ENCODE assay signal across 8 cellular contexts in the genomic region with DNA sequence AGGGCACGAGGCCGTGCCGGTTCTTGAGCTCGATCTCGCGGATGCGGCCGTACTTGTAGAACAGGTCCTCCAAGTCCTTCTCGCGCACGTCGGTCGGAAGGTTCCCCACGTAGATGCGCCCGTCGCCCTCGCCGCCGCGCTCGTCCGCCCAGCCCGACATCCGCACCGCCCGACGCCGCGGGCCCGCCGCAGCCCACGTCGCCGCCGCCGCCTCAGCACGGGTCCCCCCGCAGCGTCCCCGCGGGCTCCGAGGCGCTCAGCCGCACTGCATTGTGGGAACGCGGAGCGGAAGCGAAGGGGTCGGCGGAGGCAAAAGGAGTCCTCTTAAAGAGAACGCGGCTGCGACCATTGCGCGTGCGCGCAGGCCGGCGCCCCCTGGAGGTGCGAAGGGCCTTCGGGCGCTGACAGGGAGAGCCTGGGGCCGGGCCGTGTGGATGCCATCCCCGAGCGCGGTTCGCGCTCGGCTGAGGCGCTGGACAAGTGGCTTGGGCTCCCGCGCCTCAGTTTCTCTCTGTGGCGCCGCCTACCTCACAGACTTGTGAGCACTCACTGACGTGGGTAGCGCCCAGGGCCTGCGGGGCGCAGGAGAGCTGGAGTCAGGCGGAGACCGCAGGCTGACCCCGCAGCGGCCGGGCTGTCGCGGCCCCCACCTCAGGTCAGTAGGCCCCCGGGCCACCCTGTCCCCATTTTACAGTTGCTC. TPM values are rescaled to one million over a fixed set of nuclear protein-coding genes. Genes with fewer than 3 reads are reported as not detected.
DNase-seq lines count a peak whose midpoint lies in the region; ATAC-seq, FAIRE-seq and TF ChIP-seq lines count a peak whose summit lies in the region.

A gene with protein sequence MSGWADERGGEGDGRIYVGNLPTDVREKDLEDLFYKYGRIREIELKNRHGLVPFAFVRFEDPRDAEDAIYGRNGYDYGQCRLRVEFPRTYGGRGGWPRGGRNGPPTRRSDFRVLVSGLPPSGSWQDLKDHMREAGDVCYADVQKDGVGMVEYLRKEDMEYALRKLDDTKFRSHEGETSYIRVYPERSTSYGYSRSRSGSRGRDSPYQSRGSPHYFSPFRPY (minus strand): TSS at position 299 of the 700 bp plus-strand sequence. CDS start 139 bp downstream, at position 160.

- H3K9me3 ChIP-seq in left ventricle myocardium inferior (replicated peaks) (no peaks in the 10 kb centered on the region), prostate gland (no peaks in the 10 kb centered on the region)

- H3K36me3 ChIP-seq in left ventricle myocardium inferior (peaks cover 19% of the 10 kb centered on the region), prostate gland (peaks cover 0 to 3% of the 10 kb centered on the region in 2 donors), urinary bladder (ENCODE audit: insufficient read depth) (no peaks in the 10 kb centered on the region)

- H3K27me3 ChIP-seq in left ventricle myocardium inferior (ENCODE audit: low read depth), result no peaks in the 10 kb centered on the region
- H3K27me3 ChIP-seq in prostate gland (replicated peaks; ENCODE audit: insufficient read depth), result no peaks in the 10 kb centered on the region

- peak; percentile 74 for ATAC-seq in HG02870 (IDR thresholded peaks at IDR 0.05; ENCODE audit: unreplicated experiment)

- H3K4me1 ChIP-seq in left ventricle myocardium inferior, result peaks cover 62% of the 10 kb centered on the region
- peaks cover 5% of the 10 kb centered on the region for H3K4me1 ChIP-seq in prostate gland (replicated peaks)
- no peaks in the 10 kb centered on the region for H3K4me1 ChIP-seq in urinary bladder (ENCODE audit: insufficient read depth)

- WGBS in prostate gland, result under 1% methylated on average over 88 of the region's 88 CpGs
- WGBS in urinary bladder, result under 1% methylated on average over 88 of the region's 88 CpGs

- peak; percentile 95 for TF ChIP-seq CTCF in left ventricle myocardium inferior (IDR thresholded peaks at IDR 0.05; ENCODE audit: borderline replicate concordance)
- TF ChIP-seq CTCF in prostate gland (IDR thresholded peaks at IDR 0.05), result peak; percentile 81 to 95 (median 92)

- TF ChIP-seq POLR2A in GM12892 (IDR thresholded peaks at IDR 0.05; ENCODE audit: low read depth, low read length), result peak; percentile 91
- TF ChIP-seq POLR2A in prostate gland (IDR thresholded peaks at IDR 0.05), result peak; percentile 76

- peak within 1 kb of the TSS; percentile 83 for H3K4me3 ChIP-seq in left ventricle myocardium inferior
- peak within 1 kb of the TSS; percentile 84 to 92 for H3K4me3 ChIP-seq in prostate gland
- H3K4me3 ChIP-seq in urinary bladder (ENCODE audit: low read depth, low read length), result peak within 1 kb of the TSS; percentile 91

- H3K27ac ChIP-seq in left ventricle myocardium inferior (replicated peaks) (peak within 1 kb of the TSS; percentile 96), prostate gland (peak within 1 kb of the TSS; percentile 86 to 92), urinary bladder (ENCODE audit: low read depth) (peak within 1 kb of the TSS; percentile 95)

- intact Hi-C loops in left ventricle myocardium inferior (cut with micrococcal nuclease) (no loop called here), prostate gland (cut with DNase I) (no loop called here)

- DNase-seq in GM12892 (ENCODE audit: insufficient read length) (peak; percentile 98), NCI-H146 (lab: John Stamatoyannopoulos, UW) (peak; percentile 94), T-helper 1 cell (peak; percentile 95 to 98 (median 97)), amniotic epithelial cell (ENCODE audit: low read depth) (peak; percentile 95), left ventricle myocardium inferior (peak; percentile 96), prostate gland (ENCODE audit: low spot score) (peak; percentile 93)

- peak; percentile 94 for FAIRE-seq in GM12892 (lab: Jason Lieb, UNC)

RNA-seq across cellular contexts. Expression of the gene that starts here (rescaled TPM):
- 167 TPM for polyA plus RNA-seq in GM12892 (2012; ENCODE audit: missing spikeins)
- 34.4 TPM for total RNA-seq in left ventricle myocardium inferior
- total RNA-seq in prostate gland, result 100 to 1,000 TPM in 1 of 2 donors, 10 to 100 TPM in 1; 98.7 to 131 TPM
- 90.6 TPM for total RNA-seq in urinary bladder
- 80.0 TPM for polyA plus RNA-seq in urinary bladder

Comparison
In these comparisons a context has a peak if more than half of its experiments do, and no peak if none do; other contexts are left out.
1. Peak in every context shown above with its lines: DNase-seq, ATAC-seq, H3K4me3 ChIP-seq and H3K27ac ChIP-seq.